Comparison of ENCODE assay signal across 29 cellular contexts in the genomic region with DNA sequence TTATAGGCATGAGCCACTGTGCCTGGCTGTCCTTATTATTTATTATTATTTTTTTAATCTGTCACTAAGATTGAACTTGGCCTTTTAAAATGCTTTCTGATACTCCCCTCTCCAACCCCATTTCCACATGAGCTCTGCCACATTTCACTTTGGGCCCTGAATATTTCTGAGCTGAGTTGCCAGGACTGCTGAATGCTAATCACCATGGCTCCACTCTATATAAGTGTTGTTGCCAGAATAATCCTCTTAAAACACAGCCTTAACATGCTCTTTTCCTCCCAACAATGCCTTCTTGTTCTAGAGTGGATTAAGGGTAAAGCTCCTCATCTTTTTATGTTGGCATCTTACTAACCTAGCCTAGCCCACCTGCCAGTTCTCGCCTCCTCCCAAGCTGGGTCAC.
DNase-seq lines count a peak whose midpoint lies in the region; ATAC-seq, FAIRE-seq and TF ChIP-seq lines count a peak whose summit lies in the region.
"Had no signal": no experiment of that assay in that cellular context is flagged by ENCODE, and none has a peak within 500 bp of the region (broad histone marks: within the 10 kb centered on the region; RNA-seq: fewer than 3 reads in every experiment).

No MANE protein-coding gene starts in this region.

- 100% methylated on average over 1 of the region's 1 CpG; no CpG with 5 or more reads in 1 of the 2 experiments for WGBS in IMR-90 (ENCODE audit: extremely low coverage in 2 of 2, insufficient read length in 1 of 2), 2 experiments
- WGBS in mesenchymal stem cell, result 94% methylated on average over 1 of the region's 1 CpG
- 80% methylated on average over 1 of the region's 1 CpG for WGBS in right lobe of liver (ENCODE audit: insufficient coverage, low coverage, low lambda C conversion rate, missing lambda C conversion rate)

- no peak overlapping the region for H2BK120ac ChIP-seq in IMR-90 (ENCODE audit: low read depth, low read length)
- H2BK120ac ChIP-seq in mesenchymal stem cell (ENCODE audit: low read depth, low read length), result no peak overlapping the region

- H2BK5ac ChIP-seq in IMR-90 (ENCODE audit: low read depth, low read length, poor library complexity, severe bottlenecking) (no peak overlapping the region), mesenchymal stem cell (ENCODE audit: low read depth, low read length, poor library complexity, severe bottlenecking) (no peak overlapping the region)

- dilution Hi-C loops in IMR-90 (cut with HindIII; ENCODE audit: low sequenced_read_pairs, unreplicated experiment), result loop anchor here (25.0 kb wide), 1 partner anchor 112 kb away; the partner anchor contains the start of gene PDZRN3

- H3K4me3 ChIP-seq in IMR-90 (ENCODE audit: insufficient read depth, low read depth, low read length) (no peak overlapping the region), astrocyte (ENCODE audit: insufficient read depth, low read depth, low read length) (no peak overlapping the region), mesenchymal stem cell (ENCODE audit: insufficient read depth in 1 of 2, low read depth in 1 of 2, low read length in 2 of 2) (no peak overlapping the region), right lobe of liver (no peak overlapping the region)
- H3K4me3 ChIP-seq: GM23338, Peyer's patch, spleen had no signal

- H3K23ac ChIP-seq in IMR-90 (ENCODE audit: low read depth, low read length) (no peak overlapping the region), mesenchymal stem cell (ENCODE audit: low read length in 2 of 2) (no peak overlapping the region)

- H3K4ac ChIP-seq in IMR-90 (ENCODE audit: low read depth, low read length), result no peak overlapping the region
- H3K4ac ChIP-seq in mesenchymal stem cell (ENCODE audit: low read depth in 1 of 2, low read length in 2 of 2), result no peak overlapping the region

- H3K9ac ChIP-seq in IMR-90 (ENCODE audit: low read depth, low read length), result no peak overlapping the region
- peak overlapping the region; percentile 22 for H3K9ac ChIP-seq in astrocyte (ENCODE audit: low read length)
- peak overlapping the region; percentile 22 for H3K9ac ChIP-seq in mesenchymal stem cell (ENCODE audit: low read length)

- no peak for FAIRE-seq in astrocyte (lab: Jason Lieb, UNC)
- FAIRE-seq: GM12892, keratinocyte had no signal

- no peak for TF ChIP-seq CTCF in IMR-90 (conservative IDR thresholded peaks at IDR 0.05; ENCODE audit: low read depth, low read length)
- TF ChIP-seq CTCF in astrocyte (IDR thresholded peaks at IDR 0.05; ENCODE audit: insufficient read depth, low read depth, low read length), result no peak
- no peak for TF ChIP-seq CTCF in right lobe of liver (IDR thresholded peaks at IDR 0.05)

- POLR2A ChIA-PET in IMR-90 (lab: Charles Lee; ENCODE audit: unreplicated experiment), result no interaction called here

- no peaks in the 10 kb centered on the region for H3K27me3 Mint-ChIP-seq in astrocyte (ENCODE audit: low read depth, unreplicated experiment)
- H3K27me3 Mint-ChIP-seq: dendritic cell treated with granulocyte-macrophage colony-stimulating factor and Interleukin-4, amounts not matched to agents 40 ng/mL and 50 ng/mL, for 4 days had no signal

- H4K5ac ChIP-seq in IMR-90 (ENCODE audit: low read depth, low read length), result peak overlapping the region; percentile 41; the same call in 1 of the 2 replicates

- no peak overlapping the region for H2BK12ac ChIP-seq in mesenchymal stem cell (ENCODE audit: low read length in 2 of 2)

- no peaks in the 10 kb centered on the region for H3K36me3 ChIP-seq in IMR-90 (ENCODE audit: control insufficient read depth, insufficient read depth, low read length)
- H3K36me3 ChIP-seq in astrocyte (ENCODE audit: insufficient read depth, low read length), result no peaks in the 10 kb centered on the region
- H3K36me3 ChIP-seq in mesenchymal stem cell (ENCODE audit: control insufficient read depth in 1 of 2, insufficient read depth in 2 of 2, low read depth in 1 of 2, low read length in 2 of 2), result peaks cover 0 to 6% of the 10 kb centered on the region in 2 experiments
- no peaks in the 10 kb centered on the region for H3K36me3 ChIP-seq in right lobe of liver
- H3K36me3 ChIP-seq: Peyer's patch, spleen had no signal

- H4K91ac ChIP-seq in IMR-90 (ENCODE audit: insufficient read depth, low read depth, low read length), result no peak overlapping the region
- H4K91ac ChIP-seq in mesenchymal stem cell (ENCODE audit: low read length), result no peak overlapping the region

- CTCF ChIA-PET in IMR-90 (lab: Yijun Ruan, JAX), result interaction anchor here (0.6 to 1.0 kb wide), 5 partner anchors 14 to 347 kb away, joined by 3 to 7 read pairs (median 3); no protein-coding TSS in a partner anchor

- no peak overlapping the region for H2BK20ac ChIP-seq in IMR-90 (ENCODE audit: low read depth, low read length)

- peaks cover 3% of the 10 kb centered on the region; the same call in 1 of the 2 replicates for H4K20me1 ChIP-seq in IMR-90 (ENCODE audit: insufficient read depth, low read length)
- H4K20me1 ChIP-seq in astrocyte (ENCODE audit: insufficient read depth, low read length), result no peaks in the 10 kb centered on the region

- no peak overlapping the region for H2AK5ac ChIP-seq in IMR-90 (ENCODE audit: low read depth, low read length)
- no peak overlapping the region for H2AK5ac ChIP-seq in mesenchymal stem cell (ENCODE audit: low read length, severe bottlenecking)

- peak overlapping the region; percentile 79 for H3K18ac ChIP-seq in IMR-90 (ENCODE audit: low read depth, low read length)
- H3K18ac ChIP-seq in mesenchymal stem cell (ENCODE audit: low read depth in 1 of 2, low read length in 2 of 2), result no peak overlapping the region

- H3K27ac ChIP-seq in IMR-90 (ENCODE audit: insufficient read depth, low read length) (no peak overlapping the region), astrocyte (ENCODE audit: low read depth, low read length) (peak overlapping the region; percentile 62), mesenchymal stem cell (ENCODE audit: low read length, poor library complexity, severe bottlenecking) (no peak overlapping the region), right lobe of liver (no peak overlapping the region)
- H3K27ac ChIP-seq: C4-2B, HL-60, Peyer's patch, spleen had no signal

- H3K4me1 ChIP-seq in IMR-90 (ENCODE audit: control insufficient read depth, insufficient read depth, low read length) (peaks cover 10% of the 10 kb centered on the region; the same call in 1 of the 2 replicates), astrocyte (ENCODE audit: insufficient read depth, low read length) (peaks cover 18% of the 10 kb centered on the region), mesenchymal stem cell (ENCODE audit: control insufficient read depth, insufficient read depth, low read depth, low read length) (peaks cover 2% of the 10 kb centered on the region), right lobe of liver (no peaks in the 10 kb centered on the region)
- H3K4me1 ChIP-seq: spleen had no signal

- BruUV-seq in IMR-90 (replicated peaks; lab: Mats Ljungman, UMichigan), result no TSS peak

- H3K4me3 Mint-ChIP-seq in astrocyte (ENCODE audit: unreplicated experiment), result no peak overlapping the region
- H3K4me3 Mint-ChIP-seq: activated CD8-positive, alpha-beta T cell treated with anti-CD3 and anti-CD28 coated beads for 36 hours; activated naive CD4-positive, alpha-beta T cell treated with anti-CD3 and anti-CD28 coated beads, Interleukin-2, amount 50 U/mL, for 24 hours; dendritic cell treated with granulocyte-macrophage colony-stimulating factor and Interleukin-4, amounts not matched to agents 40 ng/mL and 50 ng/mL, for 4 days; GM23338; naive thymus-derived CD8-positive, alpha-beta T cell had no signal

- H3K27me3 ChIP-seq in IMR-90 (ENCODE audit: control insufficient read depth, insufficient read depth, low read length) (no peaks in the 10 kb centered on the region), astrocyte (ENCODE audit: insufficient read depth, low read length) (no peaks in the 10 kb centered on the region), mesenchymal stem cell (ENCODE audit: control insufficient read depth in 1 of 2, insufficient read depth in 1 of 2, low read length in 2 of 2) (no peaks in the 10 kb centered on the region), right lobe of liver (no peaks in the 10 kb centered on the region)
- H3K27me3 ChIP-seq: Peyer's patch, spleen had no signal

- no peaks in the 10 kb centered on the region for H3K79me2 ChIP-seq in astrocyte (ENCODE audit: insufficient read depth, low read length)

- peaks cover 4 to 23% of the 10 kb centered on the region in 2 experiments; a peak in 3 of 4 replicates for H3K79me1 ChIP-seq in IMR-90 (ENCODE audit: low read depth in 1 of 2, low read length in 2 of 2)
- no peaks in the 10 kb centered on the region for H3K79me1 ChIP-seq in mesenchymal stem cell (replicated peaks; ENCODE audit: low read length, poor library complexity, severe bottlenecking)

- H3K9me3 ChIP-seq in IMR-90 (ENCODE audit: control insufficient read depth, insufficient read depth, low read length), result no peaks in the 10 kb centered on the region
- H3K9me3 ChIP-seq in astrocyte (ENCODE audit: insufficient read depth, low read depth, low read length), result no peaks in the 10 kb centered on the region
- H3K9me3 ChIP-seq in mesenchymal stem cell (ENCODE audit: control insufficient read depth, low read length), result no peaks in the 10 kb centered on the region
- H3K9me3 ChIP-seq in right lobe of liver, result no peaks in the 10 kb centered on the region
- H3K9me3 ChIP-seq: Peyer's patch, spleen had no signal

- no peaks in the 10 kb centered on the region for H3K9me3 Mint-ChIP-seq in astrocyte (ENCODE audit: unreplicated experiment)
- H3K9me3 Mint-ChIP-seq: activated CD8-positive, alpha-beta T cell treated with anti-CD3 and anti-CD28 coated beads for 36 hours; activated naive CD4-positive, alpha-beta T cell treated with anti-CD3 and anti-CD28 coated beads, Interleukin-2, amount 50 U/mL, for 24 hours; activated T-helper 2 cell treated with anti-CD3 and anti-CD28 coated beads, Interferon-gamma antibody, Interleukin-2, Interleukin-4, amounts not matched to agents 10 μg/mL and 5 μg/mL and 100 μg/mL, durations not matched to agents 14 hours and 24 hours and 36 hours; dendritic cell treated with granulocyte-macrophage colony-stimulating factor and Interleukin-4, amounts not matched to agents 40 ng/mL and 50 ng/mL, for 4 days; GM23338; naive thymus-derived CD8-positive, alpha-beta T cell had no signal

- ATAC-seq in IMR-90 (ENCODE audit: low read depth), result no peak
- ATAC-seq in right lobe of liver, result no peak
- ATAC-seq: activated CD8-positive, alpha-beta T cell treated with anti-CD3 and anti-CD28 coated beads for 36 hours; GM23338; naive thymus-derived CD8-positive, alpha-beta T cell had no signal

- TF ChIP-seq POLR2A in IMR-90 (IDR thresholded peaks at IDR 0.05; ENCODE audit: low read depth, low read length) (no peak), right lobe of liver (IDR thresholded peaks at IDR 0.05) (no peak)

- peaks cover 1% of the 10 kb centered on the region for H3K36me3 Mint-ChIP-seq in astrocyte (ENCODE audit: low read depth, unreplicated experiment)
- H3K36me3 Mint-ChIP-seq: activated naive CD4-positive, alpha-beta T cell treated with anti-CD3 and anti-CD28 coated beads, Interleukin-2, amount 50 U/mL, for 24 hours; naive thymus-derived CD8-positive, alpha-beta T cell had no signal

- DNase-seq in COLO829 (ENCODE audit: low spot score) (peak; percentile 58), IMR-90 (peak; percentile 34), astrocyte (ENCODE audit: low read depth) (peak; percentile 43), mesenchymal stem cell (no peak), OCI-M1 (lab: John Stamatoyannopoulos, UW) (no peak), UCSD-AML1 (lab: John Stamatoyannopoulos, UW; ENCODE audit: unreplicated experiment) (no peak), right lobe of liver (no peak)
- DNase-seq in stimulated activated CD4-positive, alpha-beta T cell treated with anti-CD3 and anti-CD28 coated beads, Interleukin-4, amount 100 ng/mL, for 4 hours, result no peak
- DNase-seq: activated CD4-positive, alpha-beta T cell treated with anti-CD3 and anti-CD28 coated beads for 1 hour; activated CD8-positive, alpha-beta T cell treated with anti-CD3 and anti-CD28 coated beads for 36 hours; anterior cingulate cortex; caudate nucleus; Karpas-422; naive thymus-derived CD8-positive, alpha-beta T cell; NCI-H1436; NCI-H2107; occipital lobe; Peyer's patch; SHP77 treated with DMSO at 0.1 percent for 48 hours; spleen; T-helper 1 cell had no signal

- H3K56ac ChIP-seq in IMR-90 (ENCODE audit: extremely low read depth, insufficient read depth, low read length), result no peak overlapping the region

- H4K8ac ChIP-seq in IMR-90 (ENCODE audit: low read depth in 2 of 2, low read length in 2 of 2), result no peak overlapping the region
- no peak overlapping the region for H4K8ac ChIP-seq in mesenchymal stem cell (ENCODE audit: low read length)

- no peak overlapping the region for H2BK15ac ChIP-seq in IMR-90 (ENCODE audit: low read depth, low read length)
- no peak overlapping the region for H2BK15ac ChIP-seq in mesenchymal stem cell (ENCODE audit: low read depth, poor library complexity, severe bottlenecking)

- in situ Hi-C loops in IMR-90 (cut with MboI; ENCODE audit: low sequenced_read_pairs), result loop anchor here (5.0 to 25.0 kb wide), 3 partner anchors 112 to 398 kb away; partner anchors contain the start of gene PDZRN3

- H3K4me1 Mint-ChIP-seq in astrocyte (ENCODE audit: low read depth, unreplicated experiment), result peaks cover 32% of the 10 kb centered on the region
- H3K4me1 Mint-ChIP-seq: activated naive CD4-positive, alpha-beta T cell treated with anti-CD3 and anti-CD28 coated beads, Interleukin-2, amount 50 U/mL, for 24 hours; naive thymus-derived CD8-positive, alpha-beta T cell had no signal

- no peak overlapping the region for H3K14ac ChIP-seq in IMR-90 (replicated peaks; ENCODE audit: low read depth, low read length)
- H3K14ac ChIP-seq in mesenchymal stem cell (ENCODE audit: low read length in 2 of 2), result no peak overlapping the region

- no peak overlapping the region for H2AK9ac ChIP-seq in IMR-90 (replicated peaks; ENCODE audit: low read depth, low read length, poor library complexity)

- H3K27ac Mint-ChIP-seq in astrocyte (ENCODE audit: unreplicated experiment), result peak overlapping the region; percentile 24
- H3K27ac Mint-ChIP-seq: activated CD8-positive, alpha-beta T cell treated with anti-CD3 and anti-CD28 coated beads for 36 hours; activated naive CD4-positive, alpha-beta T cell treated with anti-CD3 and anti-CD28 coated beads, Interleukin-2, amount 50 U/mL, for 24 hours; activated T-helper 2 cell treated with anti-CD3 and anti-CD28 coated beads, Interferon-gamma antibody, Interleukin-2, Interleukin-4, amounts not matched to agents 10 μg/mL and 5 μg/mL and 100 μg/mL, durations not matched to agents 14 hours and 24 hours and 36 hours; dendritic cell treated with granulocyte-macrophage colony-stimulating factor and Interleukin-4, amounts not matched to agents 40 ng/mL and 50 ng/mL, for 4 days; GM23338; naive thymus-derived CD8-positive, alpha-beta T cell had no signal

- H3K4me2 ChIP-seq in IMR-90 (ENCODE audit: low read depth, low read length), result no peak overlapping the region
- peak overlapping the region; percentile 6 for H3K4me2 ChIP-seq in astrocyte (ENCODE audit: low read length)
- no peak overlapping the region for H3K4me2 ChIP-seq in mesenchymal stem cell (ENCODE audit: low read length, poor library complexity, severe bottlenecking)
- H3K4me2 ChIP-seq: GM23338 had no signal

- intact Hi-C loops in IMR-90 (cut with micrococcal nuclease) (no loop called here), right lobe of liver (cut with DNase I) (loop anchor here in 1 of 2 donors (5.0 kb wide), 1 partner anchor 398 kb away; no protein-coding TSS in a partner anchor)

- no peak for TF ChIP-seq RAD21 in IMR-90 (IDR thresholded peaks at IDR 0.05; ENCODE audit: low read length)

- peaks cover 5% of the 10 kb centered on the region; the same call in 1 of the 2 replicates for H3K9me1 ChIP-seq in IMR-90 (ENCODE audit: insufficient read depth, low read length)

- no peak overlapping the region for H2AFZ ChIP-seq in IMR-90 (replicated peaks; ENCODE audit: low read length, poor library complexity)
- H2AFZ ChIP-seq in astrocyte (ENCODE audit: low read depth, low read length), result no peak overlapping the region
- no peak overlapping the region for H2AFZ ChIP-seq in mesenchymal stem cell (ENCODE audit: low read depth, low read length)
- H2AFZ ChIP-seq: GM23338 had no signal

Comparison
In these comparisons a context has a peak if more than half of its experiments do, and no peak if none do; other contexts are left out.
1. DNase-seq: peak in COLO829 (single experiment), IMR-90 (single experiment) and astrocyte (single experiment); none in mesenchymal stem cell (single experiment), stimulated activated CD4-positive, alpha-beta T cell treated with anti-CD3 and anti-CD28 coated beads, Interleukin-4, amount 100 ng/mL, for 4 hours (0 of 2), OCI-M1 (single experiment), UCSD-AML1 (single experiment) and right lobe of liver (0 of 3).